21 cellular contexts compared by ENCODE assay signal in the genomic region with DNA sequence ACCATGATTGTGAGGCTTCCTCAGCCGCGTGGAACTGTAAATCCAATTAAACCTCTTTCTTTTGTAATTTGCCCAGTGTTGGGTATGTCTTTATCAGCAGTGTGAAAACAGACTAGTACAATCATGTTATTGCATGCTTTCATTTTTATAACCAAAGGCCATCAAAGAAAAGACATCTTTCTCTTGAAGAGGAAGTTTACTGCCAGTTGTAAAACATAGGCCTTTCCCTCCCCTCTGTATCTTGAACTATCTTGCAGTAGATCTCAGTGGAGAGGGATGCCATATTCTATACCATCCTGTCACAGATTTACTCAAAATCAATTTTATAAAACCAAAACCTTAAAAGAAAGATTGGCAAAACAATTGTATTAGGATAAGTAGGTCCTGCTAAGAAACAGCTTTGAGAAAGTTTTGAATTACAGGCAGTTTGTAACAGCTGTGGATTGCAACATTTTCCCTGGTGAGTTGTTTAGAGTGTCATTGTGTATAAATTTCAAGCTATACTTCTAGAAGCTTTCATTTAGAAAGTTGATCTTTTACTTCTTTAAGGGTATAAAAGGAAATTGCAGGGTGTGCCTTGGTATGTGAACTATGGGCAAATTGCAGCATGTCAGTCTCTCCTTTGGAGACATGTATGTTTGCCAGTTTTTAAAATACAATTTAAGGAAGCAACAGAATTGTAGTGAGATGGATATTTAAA.
DNase-seq lines count a peak whose midpoint lies in the region; ATAC-seq, FAIRE-seq and TF ChIP-seq lines count a peak whose summit lies in the region.
"Had no signal": no experiment of that assay in that cellular context is flagged by ENCODE, and none has a peak within 500 bp of the region (broad histone marks: within the 10 kb centered on the region; RNA-seq: fewer than 3 reads in every experiment).

No MANE protein-coding gene starts in this region.

- 99 to 100% methylated on average over 2 of the region's 2 CpGs for WGBS in pancreas, 2 donors

- peak; percentile 48 to 56 (median 54) for ATAC-seq in pancreas
- ATAC-seq in HG03175 (IDR thresholded peaks at IDR 0.05; ENCODE audit: unreplicated experiment): no peak
- ATAC-seq: right lobe of liver had no signal

- H3K79me2 ChIP-seq in fibroblast of lung (ENCODE audit: control insufficient read depth, insufficient read depth, low read length): no peaks in the 10 kb centered on the region

- H3K9ac ChIP-seq in fibroblast of lung (ENCODE audit: insufficient read depth, low read length): no peak overlapping the region

- H3K27ac ChIP-seq in fibroblast of lung (ENCODE audit: insufficient read depth, low read length): no peak overlapping the region
- peak overlapping the region in 1 of 4 donors; percentile 15 for H3K27ac ChIP-seq in pancreas
- H3K27ac ChIP-seq: right lobe of liver, SJSA1, thyroid gland had no signal

- no peak for TF ChIP-seq CTCF in fibroblast of lung (conservative IDR thresholded peaks at IDR 0.05 in 1 of 2, IDR thresholded peaks at IDR 0.05 in 1 of 2; ENCODE audit: low read depth in 1 of 2, low read length in 2 of 2)
- TF ChIP-seq CTCF in pancreas (IDR thresholded peaks at IDR 0.05): no peak

- DNase-seq in GM04504 (ENCODE audit: low read depth): peak; percentile 29
- DNase-seq in RPMI7951 (ENCODE audit: low read depth): peak; percentile 5
- peak; percentile 25 to 74 for DNase-seq in fibroblast of lung (ENCODE audit: low read depth in 2 of 2)
- DNase-seq in pancreas: peak in 2 of 6 donors; percentile 10 to 15
- DNase-seq in NCI-H128 (lab: John Stamatoyannopoulos, UW; ENCODE audit: unreplicated experiment): no peak
- no peak for DNase-seq in ACHN
- DNase-seq in NCI-H446 (lab: John Stamatoyannopoulos, UW): no peak
- DNase-seq: activated CD4-positive, alpha-beta T cell treated with anti-CD3 and anti-CD28 coated beads for 4 hours; activated CD8-positive, alpha-beta memory T cell treated with anti-CD3 and anti-CD28 coated beads, Interleukin-2, amount 50 U/mL, for 4 hours; activated naive CD4-positive, alpha-beta T cell treated with Interleukin-2 at 50 U/mL for 16 hours; CD4-positive, alpha-beta memory T cell; H7; NCI-H1417; right lobe of liver; stimulated activated CD4-positive, alpha-beta T cell treated with anti-CD3 and anti-CD28 coated beads, Interleukin-2, amount 100 ng/mL, for 48 hours; stimulated activated CD8-positive, alpha-beta memory T cell treated with anti-CD3 and anti-CD28 coated beads, Interleukin-4, amount 100 ng/mL, for 48 hours; T1000; thyroid gland had no signal

- no peaks in the 10 kb centered on the region for H3K9me3 ChIP-seq in fibroblast of lung (ENCODE audit: control insufficient read depth, insufficient read depth, low read depth, low read length)
- no peaks in the 10 kb centered on the region for H3K9me3 ChIP-seq in pancreas
- H3K9me3 ChIP-seq: right lobe of liver, SJSA1, thyroid gland had no signal

- H3K4me2 ChIP-seq in fibroblast of lung (ENCODE audit: extremely low read depth, insufficient read depth, low read length): no peak overlapping the region

- H3K4me1 ChIP-seq in fibroblast of lung (ENCODE audit: control insufficient read depth, extremely low read depth, insufficient read depth, low read length): no peaks in the 10 kb centered on the region
- H3K4me1 ChIP-seq in pancreas: no peaks in the 10 kb centered on the region
- H3K4me1 ChIP-seq: right lobe of liver, SJSA1, thyroid gland had no signal

- in situ Hi-C loops in ACHN (cut with HindIII; ENCODE audit: low pct_ligation_motif_present, low pct_unique_long_range_greater_than_20kb, low sequenced_read_pairs): no loop called here

- H3K4me3 ChIP-seq in fibroblast of lung (replicated peaks in 1 of 4; ENCODE audit: control extremely low read depth in 1 of 4, insufficient read depth in 1 of 4, low read depth in 3 of 4, low read length in 4 of 4) (no peak overlapping the region), pancreas (no peak overlapping the region)
- H3K4me3 ChIP-seq: right lobe of liver, SJSA1, thyroid gland had no signal

- no peak for FAIRE-seq in pancreas (lab: Jason Lieb, UNC)
- FAIRE-seq: GM12891 had no signal

- H2AFZ ChIP-seq in fibroblast of lung (ENCODE audit: low read length): no peak overlapping the region

- intact Hi-C loops in pancreas (cut with DNase I): no loop called here

- no peaks in the 10 kb centered on the region for H4K20me1 ChIP-seq in fibroblast of lung (ENCODE audit: control insufficient read depth, extremely low read depth, insufficient read depth, low read length)

- H3K27me3 ChIP-seq in fibroblast of lung (ENCODE audit: control insufficient read depth, insufficient read depth, low read length) (no peaks in the 10 kb centered on the region), pancreas (no peaks in the 10 kb centered on the region)
- H3K27me3 ChIP-seq: right lobe of liver, SJSA1, thyroid gland had no signal

- H3K36me3 ChIP-seq in fibroblast of lung (ENCODE audit: control insufficient read depth, insufficient read depth, low read length) (no peaks in the 10 kb centered on the region), pancreas (no peaks in the 10 kb centered on the region)
- H3K36me3 ChIP-seq: right lobe of liver, SJSA1, thyroid gland had no signal

Comparison
In these comparisons a context has a peak if more than half of its experiments do, and no peak if none do; other contexts are left out.
1. DNase-seq: peak in GM04504 (single experiment), RPMI7951 (single experiment) and fibroblast of lung (2 of 2); none in NCI-H128 (single experiment), ACHN (single experiment) and NCI-H446 (0 of 2).